In genomic region chr16:67248401-67249177, GRCh38 we compare ENCODE assay signal across 8 cellular contexts. TPM values are rescaled to one million over a fixed set of nuclear protein-coding genes. Genes with fewer than 3 reads are reported as not detected.
A peak's percentile ranks its signal among the peaks of the same experiment; 100 is the strongest.
DNase-seq lines count a peak whose midpoint lies in the region; ATAC-seq, FAIRE-seq and TF ChIP-seq lines count a peak whose summit lies in the region.

Gene SLC9A5 (plus strand): TSS chr16:67248979. CDS start chr16:67249015, 36 bp downstream.

- TF ChIP-seq CTCF in WERI-Rb-1 (IDR thresholded peaks at IDR 0.05; ENCODE audit: low read depth, low read length) (0 out of 2 replicates have a peak, but pooled peaks have one; percentile 8), fibroblast of mammary gland (conservative IDR thresholded peaks at IDR 0.05; ENCODE audit: control insufficient read depth, insufficient read depth, low read depth, low read length) (no peak), neutrophil (IDR thresholded peaks at IDR 0.05) (no peak), omental fat pad (IDR thresholded peaks at IDR 0.05) (no peak)

- peaks cover 3% of the 10 kb centered on the region for H3K27me3 ChIP-seq in WERI-Rb-1 (ENCODE audit: insufficient read depth, low read depth, severe bottlenecking)
- H3K27me3 ChIP-seq in neutrophil, result peaks cover 50% of the 10 kb centered on the region

- H3K4me1 ChIP-seq in neutrophil (ENCODE audit: control insufficient read depth in 1 of 2, insufficient read depth in 1 of 2, low read depth in 1 of 2, low read length in 1 of 2), result peaks cover 42 to 55% of the 10 kb centered on the region in 2 experiments

- TF ChIP-seq POLR2A in GM12892 (IDR thresholded peaks at IDR 0.05; ENCODE audit: low read depth, low read length), result peak; percentile 52

- H3K4me3 ChIP-seq in WERI-Rb-1 (ENCODE audit: low read depth, low read length) (peak within 1 kb of the TSS; percentile 77), fibroblast of mammary gland (ENCODE audit: control insufficient read depth, low read depth, low read length) (peak within 1 kb of the TSS; percentile 55), neutrophil (ENCODE audit: low read depth in 1 of 2, low read length in 1 of 2) (peak within 1 kb of the TSS; percentile 82 to 88)

- DNase-seq in AG08396 (ENCODE audit: low spot score) (peak; percentile 62), GM12892 (ENCODE audit: insufficient read length) (peak; percentile 52), WERI-Rb-1 (peak; percentile 39), fibroblast of mammary gland (ENCODE audit: low read depth) (no peak), omental fat pad (ENCODE audit: low spot score) (no peak), RCC 7860 (ENCODE audit: low spot score) (no peak)

- ATAC-seq in GM18861 (IDR thresholded peaks at IDR 0.05; ENCODE audit: unreplicated experiment) (no peak), omental fat pad (ENCODE audit: low FRiP score) (no peak)

- FAIRE-seq in GM12892 (lab: Jason Lieb, UNC) (no peak), RCC 7860 (lab: Jason Lieb, UNC) (no peak)

- H3K36me3 ChIP-seq in WERI-Rb-1, result no peaks in the 10 kb centered on the region
- no peaks in the 10 kb centered on the region for H3K36me3 ChIP-seq in neutrophil

- peak within 1 kb of the TSS; percentile 44 for H3K27ac ChIP-seq in WERI-Rb-1
- peak within 1 kb of the TSS; percentile 99 for H3K27ac ChIP-seq in neutrophil

- no peaks in the 10 kb centered on the region for H3K9me3 ChIP-seq in WERI-Rb-1 (ENCODE audit: severe bottlenecking)
- H3K9me3 ChIP-seq in neutrophil, result no peaks in the 10 kb centered on the region

RNA-seq across cellular contexts. Expression of gene SLC9A5, which starts in this region (rescaled TPM):
- polyA plus RNA-seq in GM12892 (2012; ENCODE audit: missing spikeins), result 4.4 TPM
- total RNA-seq in omental fat pad, result 1 to 10 TPM in 1 of 4 donors, under 1 TPM in 3; 0.37 to 1.2 (median 0.72) TPM

Comparison
In these comparisons a context has a peak if more than half of its experiments do, and no peak if none do; other contexts are left out.
1. DNase-seq: peak in AG08396 (single experiment), GM12892 (single experiment) and WERI-Rb-1 (single experiment); none in fibroblast of mammary gland (single experiment), omental fat pad (single experiment) and RCC 7860 (single experiment).
2. Peak in every context shown above with its lines, with median percentiles within 50 percentile points of each other: H3K4me3 ChIP-seq.